In the genomic region with DNA sequence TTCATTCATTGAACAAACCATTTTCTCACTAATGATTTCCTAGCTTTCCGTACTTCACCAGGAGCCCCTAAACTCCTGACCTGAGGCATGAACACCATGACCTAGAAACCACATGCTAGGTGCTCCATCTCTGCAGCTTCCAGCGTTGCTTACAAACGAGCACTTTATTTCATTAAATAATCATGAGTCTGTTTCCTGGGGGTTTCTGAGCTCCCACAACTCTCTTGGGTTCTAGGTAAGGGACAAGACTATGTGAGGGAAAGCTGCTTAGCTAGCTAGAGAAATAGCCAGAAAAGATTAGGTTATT, we compare ENCODE assay signal across 8 cellular contexts. TPM values are rescaled to one million over a fixed set of nuclear protein-coding genes. Genes with fewer than 3 reads are reported as not detected.
A peak's percentile ranks its signal among the peaks of the same experiment; 100 is the strongest.
DNase-seq lines count a peak whose midpoint lies in the region; ATAC-seq and TF ChIP-seq lines count a peak whose summit lies in the region.

No MANE protein-coding gene starts in this region.

- H3K36me3 ChIP-seq in left lung (no peaks in the 10 kb centered on the region), thymus (ENCODE audit: control insufficient read depth, insufficient read depth) (no peaks in the 10 kb centered on the region)

- 62% methylated on average over 3 of the region's 3 CpGs for WGBS in thymus

- no peaks in the 10 kb centered on the region for H3K9me3 ChIP-seq in left lung
- H3K9me3 ChIP-seq in thymus (ENCODE audit: control insufficient read depth) = no peaks in the 10 kb centered on the region

- H3K4me1 ChIP-seq in left lung (peaks cover 9 to 59% of the 10 kb centered on the region in 2 donors), thymus (ENCODE audit: control insufficient read depth, insufficient read depth, low read length) (peaks cover 26% of the 10 kb centered on the region)

- CTCF ChIA-PET in activated CD8-positive, alpha-beta memory T cell treated with anti-CD3 and anti-CD28 coated beads, Interleukin-2, amount 10 ng/mL, durations not matched to agents 7 days and 5 days (lab: Charles Lee) = interaction anchor here (0.6 to 7.2 kb wide), 15 partner anchors 8 to 531 kb away, joined by 3 to 119 read pairs (median 5); a partner anchor contains a TSS

- DNase-seq in activated CD8-positive, alpha-beta memory T cell treated with anti-CD3 and anti-CD28 coated beads, Interleukin-2, amount 10 ng/mL, durations not matched to agents 7 days and 5 days = no peak
- no peak for DNase-seq in activated CD8-positive, alpha-beta memory T cell treated with anti-CD3 and anti-CD28 coated beads, Interleukin-2, amount 50 U/mL, for 4 hours
- DNase-seq in activated naive CD8-positive, alpha-beta T cell treated with anti-CD3 and anti-CD28 coated beads, Interleukin-2, amount 50 U/mL, for 24 hours = no peak
- no peak for DNase-seq in left lung
- no peak for DNase-seq in HPDE6-E6E7 (ENCODE audit: extremely low spot score)

- no peak for TF ChIP-seq CTCF in left lung (IDR thresholded peaks at IDR 0.05)

- H3K9me3 Mint-ChIP-seq in activated CD8-positive, alpha-beta memory T cell treated with anti-CD3 and anti-CD28 coated beads, Interleukin-2, amount 10 ng/mL, durations not matched to agents 7 days and 5 days (ENCODE audit: low read depth) = no peaks in the 10 kb centered on the region
- H3K9me3 Mint-ChIP-seq in activated naive CD8-positive, alpha-beta T cell treated with anti-CD3 and anti-CD28 coated beads, Interleukin-2, amount 50 U/mL, for 24 hours = no peaks in the 10 kb centered on the region

- H3K4me3 Mint-ChIP-seq in activated CD8-positive, alpha-beta memory T cell treated with anti-CD3 and anti-CD28 coated beads, Interleukin-2, amount 10 ng/mL, durations not matched to agents 7 days and 5 days = peak overlapping the region; percentile 97
- H3K4me3 Mint-ChIP-seq in activated naive CD8-positive, alpha-beta T cell treated with anti-CD3 and anti-CD28 coated beads, Interleukin-2, amount 50 U/mL, for 24 hours = peak overlapping the region; percentile 89

- no peaks in the 10 kb centered on the region for H3K27me3 Mint-ChIP-seq in activated CD8-positive, alpha-beta memory T cell treated with anti-CD3 and anti-CD28 coated beads, Interleukin-2, amount 10 ng/mL, durations not matched to agents 7 days and 5 days
- no peaks in the 10 kb centered on the region for H3K27me3 Mint-ChIP-seq in activated naive CD8-positive, alpha-beta T cell treated with anti-CD3 and anti-CD28 coated beads, Interleukin-2, amount 50 U/mL, for 24 hours

- intact Hi-C loops in left lung (cut with DNase I) = no loop called here

- H3K4me1 Mint-ChIP-seq in activated CD8-positive, alpha-beta memory T cell treated with anti-CD3 and anti-CD28 coated beads, Interleukin-2, amount 10 ng/mL, durations not matched to agents 7 days and 5 days = peaks cover 56% of the 10 kb centered on the region
- H3K4me1 Mint-ChIP-seq in activated naive CD8-positive, alpha-beta T cell treated with anti-CD3 and anti-CD28 coated beads, Interleukin-2, amount 50 U/mL, for 24 hours = peaks cover 64% of the 10 kb centered on the region

- no peak for ATAC-seq in activated CD8-positive, alpha-beta memory T cell treated with anti-CD3 and anti-CD28 coated beads, Interleukin-2, amount 10 ng/mL, durations not matched to agents 7 days and 5 days
- ATAC-seq in activated naive CD8-positive, alpha-beta T cell treated with anti-CD3 and anti-CD28 coated beads, Interleukin-2, amount 50 U/mL, for 24 hours = no peak
- ATAC-seq in left lung (no peak), HG02981 (IDR thresholded peaks at IDR 0.05; ENCODE audit: unreplicated experiment) (no peak), GM21360 (IDR thresholded peaks at IDR 0.05; ENCODE audit: unreplicated experiment) (no peak)

- H3K27ac Mint-ChIP-seq in activated CD8-positive, alpha-beta memory T cell treated with anti-CD3 and anti-CD28 coated beads, Interleukin-2, amount 10 ng/mL, durations not matched to agents 7 days and 5 days = peak overlapping the region; percentile 82
- peak overlapping the region; percentile 82 for H3K27ac Mint-ChIP-seq in activated naive CD8-positive, alpha-beta T cell treated with anti-CD3 and anti-CD28 coated beads, Interleukin-2, amount 50 U/mL, for 24 hours

- H3K4me3 ChIP-seq in left lung (peak overlapping the region; percentile 77 to 79), thymus (ENCODE audit: low read length) (peak overlapping the region; percentile 88)

- H3K36me3 Mint-ChIP-seq in activated CD8-positive, alpha-beta memory T cell treated with anti-CD3 and anti-CD28 coated beads, Interleukin-2, amount 10 ng/mL, durations not matched to agents 7 days and 5 days = peaks cover 30% of the 10 kb centered on the region
- H3K36me3 Mint-ChIP-seq in activated naive CD8-positive, alpha-beta T cell treated with anti-CD3 and anti-CD28 coated beads, Interleukin-2, amount 50 U/mL, for 24 hours (ENCODE audit: low read depth) = peaks cover 31% of the 10 kb centered on the region

- no peaks in the 10 kb centered on the region for H3K27me3 ChIP-seq in left lung
- no peaks in the 10 kb centered on the region for H3K27me3 ChIP-seq in thymus (ENCODE audit: control insufficient read depth, insufficient read depth)

- H3K27ac ChIP-seq in left lung (peak overlapping the region; percentile 89 to 96), thymus (ENCODE audit: low read depth) (no peak overlapping the region)

RNA-seq across cellular contexts. Expression of a gene that starts 1.3 kb away (rescaled TPM):
- 10 to 100 TPM; 83.3 to 83.5 TPM for total RNA-seq in activated CD8-positive, alpha-beta memory T cell treated with anti-CD3 and anti-CD28 coated beads, Interleukin-2, amount 10 ng/mL, durations not matched to agents 7 days and 5 days
- total RNA-seq in left lung = 10 to 100 TPM; 59.3 to 60.4 TPM
- polyA plus RNA-seq in thymus = 55.0 TPM

RNA-seq across cellular contexts. Expression of a gene that starts 31.5 kb away (rescaled TPM):
- total RNA-seq in activated CD8-positive, alpha-beta memory T cell treated with anti-CD3 and anti-CD28 coated beads, Interleukin-2, amount 10 ng/mL, durations not matched to agents 7 days and 5 days = 10 to 100 TPM; 34.3 to 40.2 TPM
- 10 to 100 TPM in 1 of 2 donors, 1 to 10 TPM in 1; 7.1 to 11.1 TPM for total RNA-seq in left lung
- 6.2 TPM for polyA plus RNA-seq in thymus
